In the genomic region with DNA sequence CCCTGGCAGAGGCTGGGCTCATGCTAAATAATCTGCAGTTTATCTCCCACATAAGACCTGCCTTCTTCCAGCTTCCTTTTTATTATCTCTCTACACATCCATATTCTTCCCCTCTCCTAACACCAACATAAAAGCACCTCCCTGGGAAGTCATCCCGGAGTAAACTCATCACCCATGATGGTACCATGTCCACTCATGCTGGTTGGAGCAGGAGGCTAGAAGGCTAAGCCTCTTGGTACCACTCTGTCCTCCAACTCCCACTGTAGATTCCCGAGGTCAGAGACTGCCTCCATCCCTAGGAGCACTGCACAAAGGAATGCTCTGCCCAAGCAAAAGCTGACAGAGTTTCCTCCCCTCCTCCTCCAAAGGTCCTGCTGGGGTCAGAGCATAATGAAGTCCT, we compare ENCODE assay signal across 14 cellular contexts. TPM values are rescaled to one million over a fixed set of nuclear protein-coding genes. Genes with fewer than 3 reads are reported as not detected.
DNase-seq lines count a peak whose midpoint lies in the region; ATAC-seq and FAIRE-seq lines count a peak whose summit lies in the region.
"Had no signal": no experiment of that assay in that cellular context is flagged by ENCODE, and none has a peak within 500 bp of the region (broad histone marks: within the 10 kb centered on the region; RNA-seq: fewer than 3 reads in every experiment).

No MANE protein-coding gene starts in this region.

- ATAC-seq in stimulated activated naive CD8-positive, alpha-beta T cell treated with anti-CD3 and anti-CD28 coated beads, Interleukin-15, Interleukin-2, amounts not matched to agents 100 U/mL and 50 U/mL, for 24 hours, result no peak

- no peak overlapping the region for H2BK12ac ChIP-seq in mesenchymal stem cell (ENCODE audit: low read length in 2 of 2)

- no peak overlapping the region for H2BK15ac ChIP-seq in mesenchymal stem cell (ENCODE audit: low read depth, poor library complexity, severe bottlenecking)

- no peak overlapping the region for H3K18ac ChIP-seq in mesenchymal stem cell (ENCODE audit: low read depth in 1 of 2, low read length in 2 of 2)

- no peak overlapping the region for H4K91ac ChIP-seq in mesenchymal stem cell (ENCODE audit: low read length)

- no peak overlapping the region for H2AFZ ChIP-seq in mesenchymal stem cell (ENCODE audit: low read depth, low read length)
- H2AFZ ChIP-seq: hepatocyte had no signal

- no peak overlapping the region for H3K4me2 ChIP-seq in mesenchymal stem cell (ENCODE audit: low read length, poor library complexity, severe bottlenecking)

- peak overlapping the region; percentile 100 for H3K27ac Mint-ChIP-seq in stimulated activated naive CD8-positive, alpha-beta T cell treated with anti-CD3 and anti-CD28 coated beads, Interleukin-15, Interleukin-2, amounts not matched to agents 100 ng/mL and 50 ng/mL, for 24 hours
- H3K27ac Mint-ChIP-seq in activated T-helper 1 cell treated with anti-CD3 and anti-CD28 coated beads, Interleukin-12 subunit alpha, Interleukin-12 subunit beta, Interleukin-2, Interleukin-4 antibody, amounts not matched to agents 30 ng/mL and 10 ng/mL and 1 ng/mL, durations not matched to agents 14 hours and 24 hours and 36 hours, result peak overlapping the region; percentile 70

- H3K4me1 Mint-ChIP-seq in stimulated activated naive CD8-positive, alpha-beta T cell treated with anti-CD3 and anti-CD28 coated beads, Interleukin-15, Interleukin-2, amounts not matched to agents 100 ng/mL and 50 ng/mL, for 24 hours (ENCODE audit: low read depth), result peaks cover 86% of the 10 kb centered on the region
- H3K4me1 Mint-ChIP-seq in activated T-helper 1 cell treated with anti-CD3 and anti-CD28 coated beads, Interleukin-12 subunit alpha, Interleukin-12 subunit beta, Interleukin-2, Interleukin-4 antibody, amounts not matched to agents 30 ng/mL and 10 ng/mL and 1 ng/mL, durations not matched to agents 14 hours and 24 hours and 36 hours (ENCODE audit: low read depth), result peaks cover 81% of the 10 kb centered on the region

- peaks cover 13% of the 10 kb centered on the region for H3K4me1 ChIP-seq in mesenchymal stem cell (ENCODE audit: control insufficient read depth, insufficient read depth, low read depth, low read length)
- H3K4me1 ChIP-seq: SJCRH30 had no signal

- H2AK5ac ChIP-seq in mesenchymal stem cell (ENCODE audit: low read length, severe bottlenecking), result no peak overlapping the region

- intact Hi-C loops in activated T-helper 1 cell treated with anti-CD3 and anti-CD28 coated beads, Interleukin-12 subunit alpha, Interleukin-12 subunit beta, Interleukin-2, Interleukin-4 antibody, amounts not matched to agents 30 ng/mL and 10 ng/mL and 1 ng/mL, durations not matched to agents 14 hours and 24 hours and 36 hours (cut with micrococcal nuclease), result no loop called here

- no peaks in the 10 kb centered on the region for H3K9me3 Mint-ChIP-seq in stimulated activated naive CD8-positive, alpha-beta T cell treated with anti-CD3 and anti-CD28 coated beads, Interleukin-15, Interleukin-2, amounts not matched to agents 100 ng/mL and 50 ng/mL, for 24 hours
- no peaks in the 10 kb centered on the region for H3K9me3 Mint-ChIP-seq in activated T-helper 1 cell treated with anti-CD3 and anti-CD28 coated beads, Interleukin-12 subunit alpha, Interleukin-12 subunit beta, Interleukin-2, Interleukin-4 antibody, amounts not matched to agents 30 ng/mL and 10 ng/mL and 1 ng/mL, durations not matched to agents 14 hours and 24 hours and 36 hours

- H3K4ac ChIP-seq in mesenchymal stem cell (ENCODE audit: low read depth in 1 of 2, low read length in 2 of 2), result no peak overlapping the region

- H3K23ac ChIP-seq in mesenchymal stem cell (ENCODE audit: low read length in 2 of 2), result no peak overlapping the region

- WGBS in mesenchymal stem cell, result 88% methylated on average over 2 of the region's 2 CpGs

- peaks cover 91% of the 10 kb centered on the region for H3K36me3 Mint-ChIP-seq in stimulated activated naive CD8-positive, alpha-beta T cell treated with anti-CD3 and anti-CD28 coated beads, Interleukin-15, Interleukin-2, amounts not matched to agents 100 ng/mL and 50 ng/mL, for 24 hours (ENCODE audit: low read depth)
- peaks cover 82% of the 10 kb centered on the region for H3K36me3 Mint-ChIP-seq in activated T-helper 1 cell treated with anti-CD3 and anti-CD28 coated beads, Interleukin-12 subunit alpha, Interleukin-12 subunit beta, Interleukin-2, Interleukin-4 antibody, amounts not matched to agents 30 ng/mL and 10 ng/mL and 1 ng/mL, durations not matched to agents 14 hours and 24 hours and 36 hours (ENCODE audit: low read depth)

- no peak overlapping the region for H3K9ac ChIP-seq in mesenchymal stem cell (ENCODE audit: low read length)

- FAIRE-seq in HTR-8/SVneo (lab: Jason Lieb, UNC), result no peak

- H3K79me1 ChIP-seq in mesenchymal stem cell (replicated peaks; ENCODE audit: low read length, poor library complexity, severe bottlenecking), result no peaks in the 10 kb centered on the region

- H3K4me3 ChIP-seq in mesenchymal stem cell (ENCODE audit: insufficient read depth in 1 of 2, low read depth in 1 of 2, low read length in 2 of 2), result no peak overlapping the region
- H3K4me3 ChIP-seq: hepatocyte, SJCRH30 had no signal

- no peak overlapping the region for H3K14ac ChIP-seq in mesenchymal stem cell (ENCODE audit: low read length in 2 of 2)

- no peak for DNase-seq in stimulated activated naive CD8-positive, alpha-beta T cell treated with anti-CD3 and anti-CD28 coated beads, Interleukin-15, Interleukin-2, amounts not matched to agents 100 U/mL and 50 U/mL, for 24 hours
- no peak for DNase-seq in activated T-helper 1 cell treated with anti-CD3 and anti-CD28 coated beads, Interleukin-12 subunit alpha, Interleukin-12 subunit beta, Interleukin-2, Interleukin-4 antibody, amounts not matched to agents 30 ng/mL and 10 ng/mL and 1 ng/mL, durations not matched to agents 14 hours and 24 hours and 36 hours (ENCODE audit: low spot score)
- DNase-seq in mesenchymal stem cell (no peak), NCI-H2029 treated with DMSO at 0.1 percent for 48 hours (lab: John Stamatoyannopoulos, UW) (no peak), NCI-H146 treated with DMSO at 0.1 percent for 48 hours (lab: John Stamatoyannopoulos, UW; ENCODE audit: unreplicated experiment) (no peak), HTR-8/SVneo (ENCODE audit: insufficient read length, low spot score) (no peak)
- DNase-seq: activated CD4-positive, alpha-beta T cell treated with anti-CD3 and anti-CD28 coated beads for 1 hour; kidney glomerular epithelial cell; NCI-H526 treated with DMSO at 0.1 percent for 48 hours; SJCRH30 had no signal

- no peak overlapping the region for H3K27ac ChIP-seq in mesenchymal stem cell (ENCODE audit: low read length, poor library complexity, severe bottlenecking)
- H3K27ac ChIP-seq: SJCRH30 had no signal

- H3K36me3 ChIP-seq in mesenchymal stem cell (ENCODE audit: control insufficient read depth in 1 of 2, insufficient read depth in 2 of 2, low read depth in 1 of 2, low read length in 2 of 2), result peaks cover 6 to 12% of the 10 kb centered on the region in 2 experiments
- H3K36me3 ChIP-seq: SJCRH30 had no signal

- H3K9me3 ChIP-seq in mesenchymal stem cell (ENCODE audit: control insufficient read depth, low read length), result no peaks in the 10 kb centered on the region
- H3K9me3 ChIP-seq: neutrophil, SJCRH30 had no signal

- peak overlapping the region; percentile 98 for H3K4me3 Mint-ChIP-seq in stimulated activated naive CD8-positive, alpha-beta T cell treated with anti-CD3 and anti-CD28 coated beads, Interleukin-15, Interleukin-2, amounts not matched to agents 100 ng/mL and 50 ng/mL, for 24 hours
- peak overlapping the region; percentile 100 for H3K4me3 Mint-ChIP-seq in activated T-helper 1 cell treated with anti-CD3 and anti-CD28 coated beads, Interleukin-12 subunit alpha, Interleukin-12 subunit beta, Interleukin-2, Interleukin-4 antibody, amounts not matched to agents 30 ng/mL and 10 ng/mL and 1 ng/mL, durations not matched to agents 14 hours and 24 hours and 36 hours

- H3K27me3 Mint-ChIP-seq in stimulated activated naive CD8-positive, alpha-beta T cell treated with anti-CD3 and anti-CD28 coated beads, Interleukin-15, Interleukin-2, amounts not matched to agents 100 ng/mL and 50 ng/mL, for 24 hours, result no peaks in the 10 kb centered on the region
- H3K27me3 Mint-ChIP-seq in activated T-helper 1 cell treated with anti-CD3 and anti-CD28 coated beads, Interleukin-12 subunit alpha, Interleukin-12 subunit beta, Interleukin-2, Interleukin-4 antibody, amounts not matched to agents 30 ng/mL and 10 ng/mL and 1 ng/mL, durations not matched to agents 14 hours and 24 hours and 36 hours (ENCODE audit: insufficient read depth), result no peaks in the 10 kb centered on the region

- no peak overlapping the region for H2BK120ac ChIP-seq in mesenchymal stem cell (ENCODE audit: low read depth, low read length)

- peak overlapping the region; percentile 29 for H4K8ac ChIP-seq in mesenchymal stem cell (ENCODE audit: low read length)

- H2BK5ac ChIP-seq in mesenchymal stem cell (ENCODE audit: low read depth, low read length, poor library complexity, severe bottlenecking), result no peak overlapping the region

- H3K27me3 ChIP-seq in mesenchymal stem cell (ENCODE audit: control insufficient read depth in 1 of 2, insufficient read depth in 1 of 2, low read length in 2 of 2), result peaks cover 0 to 8% of the 10 kb centered on the region in 2 experiments
- H3K27me3 ChIP-seq: hepatocyte, neutrophil, SJCRH30 had no signal

RNA-seq across cellular contexts. Expression of a gene that starts 4.2 kb away (rescaled TPM):
- 205 and 206 TPM in 2 replicates for total RNA-seq in activated T-helper 1 cell treated with anti-CD3 and anti-CD28 coated beads, Interleukin-12 subunit alpha, Interleukin-12 subunit beta, Interleukin-2, Interleukin-4 antibody, amounts not matched to agents 30 ng/mL and 10 ng/mL and 1 ng/mL, durations not matched to agents 14 hours and 24 hours and 36 hours
- polyA plus RNA-seq in mesenchymal stem cell (2013, experiment 1 of 2), result 0.95 TPM
- polyA plus RNA-seq in mesenchymal stem cell (2013, experiment 2 of 2), result 0.85 TPM
- total RNA-seq: G401, SJCRH30 had no signal

RNA-seq across cellular contexts. Expression of a gene that starts 31.3 kb away (rescaled TPM):
- 2.8 and 4.0 TPM in 2 replicates for total RNA-seq in activated T-helper 1 cell treated with anti-CD3 and anti-CD28 coated beads, Interleukin-12 subunit alpha, Interleukin-12 subunit beta, Interleukin-2, Interleukin-4 antibody, amounts not matched to agents 30 ng/mL and 10 ng/mL and 1 ng/mL, durations not matched to agents 14 hours and 24 hours and 36 hours
- not detected for polyA plus RNA-seq in mesenchymal stem cell (2013, experiment 1 of 2)
- not detected for polyA plus RNA-seq in mesenchymal stem cell (2013, experiment 2 of 2)
- total RNA-seq: G401 had no signal

RNA-seq across cellular contexts. Expression of a gene that starts 56.2 kb away (rescaled TPM):
- 32.5 and 37.3 TPM in 2 replicates for total RNA-seq in activated T-helper 1 cell treated with anti-CD3 and anti-CD28 coated beads, Interleukin-12 subunit alpha, Interleukin-12 subunit beta, Interleukin-2, Interleukin-4 antibody, amounts not matched to agents 30 ng/mL and 10 ng/mL and 1 ng/mL, durations not matched to agents 14 hours and 24 hours and 36 hours
- 16.8 TPM for polyA plus RNA-seq in mesenchymal stem cell (2013, experiment 1 of 2)
- polyA plus RNA-seq in mesenchymal stem cell (2013, experiment 2 of 2), result 17.3 TPM

RNA-seq across cellular contexts. Expression of a gene that starts 56.3 kb away (rescaled TPM):
- total RNA-seq in activated T-helper 1 cell treated with anti-CD3 and anti-CD28 coated beads, Interleukin-12 subunit alpha, Interleukin-12 subunit beta, Interleukin-2, Interleukin-4 antibody, amounts not matched to agents 30 ng/mL and 10 ng/mL and 1 ng/mL, durations not matched to agents 14 hours and 24 hours and 36 hours, result 24.0 and 26.6 TPM in 2 replicates
- 46.9 TPM for polyA plus RNA-seq in mesenchymal stem cell (2013, experiment 1 of 2)
- polyA plus RNA-seq in mesenchymal stem cell (2013, experiment 2 of 2), result 48.3 TPM
